Comparison of ENCODE assay signal across 1 cellular context in the genomic region with DNA sequence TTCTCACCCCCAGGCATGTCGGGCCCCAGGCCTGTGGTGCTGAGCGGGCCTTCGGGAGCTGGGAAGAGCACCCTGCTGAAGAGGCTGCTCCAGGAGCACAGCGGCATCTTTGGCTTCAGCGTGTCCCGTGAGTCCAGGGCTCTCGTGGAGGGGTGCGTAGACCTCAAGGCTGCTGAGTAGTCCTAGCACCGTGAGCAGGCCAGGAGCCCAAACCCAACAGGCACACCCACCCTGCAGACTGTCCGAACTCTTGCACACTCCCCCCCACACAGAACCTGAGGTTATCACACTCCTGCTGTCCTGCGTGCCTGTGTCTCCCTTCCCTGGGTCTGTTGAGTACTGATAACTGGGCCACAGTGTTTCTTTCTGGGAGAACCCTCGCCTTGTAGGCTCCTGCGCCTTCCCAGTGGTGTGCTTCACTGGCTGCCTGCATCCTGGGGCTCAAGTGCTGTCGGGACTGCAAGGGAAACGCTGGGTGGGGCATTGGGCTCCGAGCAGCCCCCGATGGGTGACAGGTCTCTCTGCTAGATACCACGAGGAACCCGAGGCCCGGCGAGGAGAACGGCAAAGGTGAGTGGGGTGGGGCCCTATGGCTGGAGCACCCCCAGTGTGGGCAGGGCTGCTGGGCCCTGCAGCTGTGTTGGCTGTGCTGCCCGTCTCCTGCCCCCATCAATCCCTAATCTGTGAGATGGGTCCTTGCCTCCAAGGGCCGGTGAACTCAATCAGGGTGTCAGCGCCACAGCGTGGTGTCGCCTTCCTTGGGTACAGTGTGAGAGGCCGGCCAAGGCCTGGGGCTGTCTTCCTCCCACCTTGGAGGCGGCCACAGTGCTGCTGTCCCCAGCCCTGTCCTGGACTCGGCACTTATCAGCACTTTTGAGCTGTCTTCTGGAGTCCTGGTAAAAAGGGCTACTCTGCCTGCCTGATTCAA.
TF ChIP-seq lines count a peak whose summit lies in the region.

No MANE protein-coding gene starts in this region.

TF ChIP-seq in K562, 482 proteins besides CTCF, POLR2A, EP300 and RAD21 (continues in another document):
- peak; percentile 39; the same call in 1 of the 2 replicates for TF ChIP-seq NCOA1 (IDR thresholded peaks at IDR 0.05; ENCODE audit: low read depth)
- TF ChIP-seq ZC3H11A (IDR thresholded peaks at IDR 0.05; ENCODE audit: low read depth, low read length): no peak
- peak; percentile 95 for TF ChIP-seq POLR2AphosphoS5 (IDR thresholded peaks at IDR 0.05; ENCODE audit: control insufficient read depth, insufficient read depth, low read depth, low read length)
- peak; percentile 76; the same call in 1 of the 2 replicates for TF ChIP-seq DMBX1 (CRISPR knock-in tag; IDR thresholded peaks at IDR 0.05; ENCODE audit: borderline replicate concordance)
- no peak for TF ChIP-seq MCM2 (IDR thresholded peaks at IDR 0.05; ENCODE audit: low read depth)
- TF ChIP-seq, protein P1, sequence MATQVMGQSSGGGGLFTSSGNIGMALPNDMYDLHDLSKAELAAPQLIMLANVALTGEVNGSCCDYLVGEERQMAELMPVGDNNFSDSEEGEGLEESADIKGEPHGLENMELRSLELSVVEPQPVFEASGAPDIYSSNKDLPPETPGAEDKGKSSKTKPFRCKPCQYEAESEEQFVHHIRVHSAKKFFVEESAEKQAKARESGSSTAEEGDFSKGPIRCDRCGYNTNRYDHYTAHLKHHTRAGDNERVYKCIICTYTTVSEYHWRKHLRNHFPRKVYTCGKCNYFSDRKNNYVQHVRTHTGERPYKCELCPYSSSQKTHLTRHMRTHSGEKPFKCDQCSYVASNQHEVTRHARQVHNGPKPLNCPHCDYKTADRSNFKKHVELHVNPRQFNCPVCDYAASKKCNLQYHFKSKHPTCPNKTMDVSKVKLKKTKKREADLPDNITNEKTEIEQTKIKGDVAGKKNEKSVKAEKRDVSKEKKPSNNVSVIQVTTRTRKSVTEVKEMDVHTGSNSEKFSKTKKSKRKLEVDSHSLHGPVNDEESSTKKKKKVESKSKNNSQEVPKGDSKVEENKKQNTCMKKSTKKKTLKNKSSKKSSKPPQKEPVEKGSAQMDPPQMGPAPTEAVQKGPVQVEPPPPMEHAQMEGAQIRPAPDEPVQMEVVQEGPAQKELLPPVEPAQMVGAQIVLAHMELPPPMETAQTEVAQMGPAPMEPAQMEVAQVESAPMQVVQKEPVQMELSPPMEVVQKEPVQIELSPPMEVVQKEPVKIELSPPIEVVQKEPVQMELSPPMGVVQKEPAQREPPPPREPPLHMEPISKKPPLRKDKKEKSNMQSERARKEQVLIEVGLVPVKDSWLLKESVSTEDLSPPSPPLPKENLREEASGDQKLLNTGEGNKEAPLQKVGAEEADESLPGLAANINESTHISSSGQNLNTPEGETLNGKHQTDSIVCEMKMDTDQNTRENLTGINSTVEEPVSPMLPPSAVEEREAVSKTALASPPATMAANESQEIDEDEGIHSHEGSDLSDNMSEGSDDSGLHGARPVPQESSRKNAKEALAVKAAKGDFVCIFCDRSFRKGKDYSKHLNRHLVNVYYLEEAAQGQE (CRISPR knock-in tag; IDR thresholded peaks at IDR 0.05; ENCODE audit: low read depth): no peak
- TF ChIP-seq, protein P2, sequence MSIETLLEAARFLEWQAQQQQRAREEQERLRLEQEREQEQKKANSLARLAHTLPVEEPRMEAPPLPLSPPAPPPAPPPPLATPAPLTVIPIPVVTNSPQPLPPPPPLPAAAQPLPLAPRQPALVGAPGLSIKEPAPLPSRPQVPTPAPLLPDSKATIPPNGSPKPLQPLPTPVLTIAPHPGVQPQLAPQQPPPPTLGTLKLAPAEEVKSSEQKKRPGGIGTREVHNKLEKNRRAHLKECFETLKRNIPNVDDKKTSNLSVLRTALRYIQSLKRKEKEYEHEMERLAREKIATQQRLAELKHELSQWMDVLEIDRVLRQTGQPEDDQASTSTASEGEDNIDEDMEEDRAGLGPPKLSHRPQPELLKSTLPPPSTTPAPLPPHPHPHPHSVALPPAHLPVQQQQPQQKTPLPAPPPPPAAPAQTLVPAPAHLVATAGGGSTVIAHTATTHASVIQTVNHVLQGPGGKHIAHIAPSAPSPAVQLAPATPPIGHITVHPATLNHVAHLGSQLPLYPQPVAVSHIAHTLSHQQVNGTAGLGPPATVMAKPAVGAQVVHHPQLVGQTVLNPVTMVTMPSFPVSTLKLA (conservative IDR thresholded peaks at IDR 0.05): peak in 1 of 2 experiments; percentile 88; a peak in 2 of 4 replicates
- TF ChIP-seq, protein P3, sequence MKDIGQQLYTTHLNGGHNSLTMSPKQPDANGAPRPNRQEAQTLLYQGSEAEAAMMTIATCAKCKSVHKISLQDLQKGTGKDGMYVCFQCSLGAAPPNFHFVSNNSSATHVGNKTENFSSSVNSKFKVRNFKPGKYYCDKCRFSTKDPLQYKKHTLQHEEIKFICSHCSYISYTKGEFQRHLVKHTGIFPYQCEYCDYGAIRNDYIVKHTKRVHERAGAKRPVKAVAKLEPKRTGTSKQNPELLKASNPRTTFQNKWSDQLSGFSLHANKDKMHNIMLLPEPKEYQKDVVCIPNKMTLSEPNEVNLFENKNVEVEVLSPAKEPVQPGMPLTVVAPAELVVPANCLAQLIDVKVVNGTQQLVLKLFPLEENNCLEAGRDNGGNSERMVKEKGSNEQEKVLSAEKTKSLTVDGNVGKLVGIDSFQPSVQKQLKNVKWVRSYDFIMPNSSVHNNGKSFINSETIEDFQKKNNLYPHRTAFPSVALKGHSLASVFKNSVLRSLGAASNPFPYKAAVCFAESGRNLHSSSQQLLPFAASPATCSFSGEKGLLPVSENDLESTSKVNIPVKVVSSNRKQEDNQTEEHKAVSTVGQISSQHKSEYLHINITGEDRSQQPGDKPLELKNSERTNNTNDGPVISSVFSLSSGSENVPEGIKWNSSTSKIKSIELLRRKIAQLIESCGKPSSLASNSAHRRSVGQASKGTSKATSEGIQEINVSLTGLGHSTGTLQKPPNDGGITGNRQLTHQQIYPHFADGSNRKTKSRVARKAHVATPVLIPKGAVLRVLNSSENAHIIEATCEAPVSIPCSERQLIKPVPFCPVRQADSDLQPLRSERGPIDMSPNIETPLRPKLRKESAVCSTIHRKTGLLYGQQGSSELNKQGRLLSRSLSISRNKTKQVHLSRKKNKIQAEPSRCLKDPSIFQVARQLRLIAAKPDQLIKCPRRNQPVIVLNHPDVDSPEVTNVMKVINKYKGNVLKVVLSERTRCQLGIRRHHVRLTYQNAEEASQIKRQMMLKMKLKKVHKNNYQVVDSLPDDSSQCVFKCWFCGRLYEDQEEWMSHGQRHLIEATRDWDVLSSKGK (CRISPR knock-in tag; IDR thresholded peaks at IDR 0.05): no peak
- TF ChIP-seq HDAC8 (tag; IDR thresholded peaks at IDR 0.05): no peak
- TF ChIP-seq ZNF121 (CRISPR knock-in tag; conservative IDR thresholded peaks at IDR 0.05): no peak
- peak; percentile 91 for TF ChIP-seq CTBP1 (IDR thresholded peaks at IDR 0.05; ENCODE audit: borderline replicate concordance)
- TF ChIP-seq HNRNPLL (IDR thresholded peaks at IDR 0.05; ENCODE audit: low read depth, low read length, poor library complexity, severe bottlenecking): peak; percentile 15
- no peak for TF ChIP-seq BMI1 (IDR thresholded peaks at IDR 0.05; ENCODE audit: low read length)
- TF ChIP-seq BRCA1 (IDR thresholded peaks at IDR 0.05): no peak
- no peak for TF ChIP-seq BRCA1 (CRISPR knock-in tag; IDR thresholded peaks at IDR 0.05)
- no peak for TF ChIP-seq POLR3G (IDR thresholded peaks at IDR 0.05; ENCODE audit: extremely low read depth, insufficient read length, insufficient replicate concordance)
- peak; percentile 49 for TF ChIP-seq RBFOX2 (IDR thresholded peaks at IDR 0.05; ENCODE audit: low read depth, low read length)
- no peak for TF ChIP-seq ZNF717 (CRISPR knock-in tag; IDR thresholded peaks at IDR 0.05)
- peak; percentile 64 for TF ChIP-seq TOE1 (IDR thresholded peaks at IDR 0.05; ENCODE audit: borderline replicate concordance)
- no peak for TF ChIP-seq TOE1 (CRISPR knock-in tag; IDR thresholded peaks at IDR 0.05; ENCODE audit: borderline replicate concordance, low read depth)
- TF ChIP-seq, protein P4, sequence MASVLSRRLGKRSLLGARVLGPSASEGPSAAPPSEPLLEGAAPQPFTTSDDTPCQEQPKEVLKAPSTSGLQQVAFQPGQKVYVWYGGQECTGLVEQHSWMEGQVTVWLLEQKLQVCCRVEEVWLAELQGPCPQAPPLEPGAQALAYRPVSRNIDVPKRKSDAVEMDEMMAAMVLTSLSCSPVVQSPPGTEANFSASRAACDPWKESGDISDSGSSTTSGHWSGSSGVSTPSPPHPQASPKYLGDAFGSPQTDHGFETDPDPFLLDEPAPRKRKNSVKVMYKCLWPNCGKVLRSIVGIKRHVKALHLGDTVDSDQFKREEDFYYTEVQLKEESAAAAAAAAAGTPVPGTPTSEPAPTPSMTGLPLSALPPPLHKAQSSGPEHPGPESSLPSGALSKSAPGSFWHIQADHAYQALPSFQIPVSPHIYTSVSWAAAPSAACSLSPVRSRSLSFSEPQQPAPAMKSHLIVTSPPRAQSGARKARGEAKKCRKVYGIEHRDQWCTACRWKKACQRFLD (CRISPR knock-in tag; IDR thresholded peaks at IDR 0.05): no peak
- TF ChIP-seq, protein P5, sequence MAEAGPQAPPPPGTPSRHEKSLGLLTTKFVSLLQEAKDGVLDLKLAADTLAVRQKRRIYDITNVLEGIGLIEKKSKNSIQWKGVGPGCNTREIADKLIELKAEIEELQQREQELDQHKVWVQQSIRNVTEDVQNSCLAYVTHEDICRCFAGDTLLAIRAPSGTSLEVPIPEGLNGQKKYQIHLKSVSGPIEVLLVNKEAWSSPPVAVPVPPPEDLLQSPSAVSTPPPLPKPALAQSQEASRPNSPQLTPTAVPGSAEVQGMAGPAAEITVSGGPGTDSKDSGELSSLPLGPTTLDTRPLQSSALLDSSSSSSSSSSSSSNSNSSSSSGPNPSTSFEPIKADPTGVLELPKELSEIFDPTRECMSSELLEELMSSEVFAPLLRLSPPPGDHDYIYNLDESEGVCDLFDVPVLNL (CRISPR knock-in tag; IDR thresholded peaks at IDR 0.05; ENCODE audit: low read depth): no peak
- no peak for TF ChIP-seq ZNF3 (CRISPR knock-in tag; IDR thresholded peaks at IDR 0.05)
- TF ChIP-seq HMGN3 (IDR thresholded peaks at IDR 0.05; ENCODE audit: borderline replicate concordance, extremely low read depth, insufficient read length, low read depth, low read length): peak; percentile 95
- no peak for TF ChIP-seq ZNF184 (CRISPR knock-in tag; IDR thresholded peaks at IDR 0.05)
- peak; percentile 83; the same call in 1 of the 2 replicates for TF ChIP-seq RUNX1 (IDR thresholded peaks at IDR 0.05; ENCODE audit: low read depth)
- TF ChIP-seq ZNF165 (CRISPR knock-in tag; IDR thresholded peaks at IDR 0.05; ENCODE audit: borderline replicate concordance): no peak
- peak; percentile 85 for TF ChIP-seq TARDBP (IDR thresholded peaks at IDR 0.05)
- TF ChIP-seq, protein P6, sequence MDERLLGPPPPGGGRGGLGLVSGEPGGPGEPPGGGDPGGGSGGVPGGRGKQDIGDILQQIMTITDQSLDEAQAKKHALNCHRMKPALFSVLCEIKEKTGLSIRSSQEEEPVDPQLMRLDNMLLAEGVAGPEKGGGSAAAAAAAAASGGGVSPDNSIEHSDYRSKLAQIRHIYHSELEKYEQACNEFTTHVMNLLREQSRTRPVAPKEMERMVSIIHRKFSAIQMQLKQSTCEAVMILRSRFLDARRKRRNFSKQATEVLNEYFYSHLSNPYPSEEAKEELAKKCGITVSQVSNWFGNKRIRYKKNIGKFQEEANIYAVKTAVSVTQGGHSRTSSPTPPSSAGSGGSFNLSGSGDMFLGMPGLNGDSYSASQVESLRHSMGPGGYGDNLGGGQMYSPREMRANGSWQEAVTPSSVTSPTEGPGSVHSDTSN (CRISPR knock-in tag; IDR thresholded peaks at IDR 0.05; ENCODE audit: low read depth): no peak
- TF ChIP-seq, protein P6 (tag; conservative IDR thresholded peaks at IDR 0.05; ENCODE audit: low read depth): no peak
- no peak; the same call in 1 of the 2 replicates for TF ChIP-seq SMARCA5 (IDR thresholded peaks at IDR 0.05)
- TF ChIP-seq, protein P7, sequence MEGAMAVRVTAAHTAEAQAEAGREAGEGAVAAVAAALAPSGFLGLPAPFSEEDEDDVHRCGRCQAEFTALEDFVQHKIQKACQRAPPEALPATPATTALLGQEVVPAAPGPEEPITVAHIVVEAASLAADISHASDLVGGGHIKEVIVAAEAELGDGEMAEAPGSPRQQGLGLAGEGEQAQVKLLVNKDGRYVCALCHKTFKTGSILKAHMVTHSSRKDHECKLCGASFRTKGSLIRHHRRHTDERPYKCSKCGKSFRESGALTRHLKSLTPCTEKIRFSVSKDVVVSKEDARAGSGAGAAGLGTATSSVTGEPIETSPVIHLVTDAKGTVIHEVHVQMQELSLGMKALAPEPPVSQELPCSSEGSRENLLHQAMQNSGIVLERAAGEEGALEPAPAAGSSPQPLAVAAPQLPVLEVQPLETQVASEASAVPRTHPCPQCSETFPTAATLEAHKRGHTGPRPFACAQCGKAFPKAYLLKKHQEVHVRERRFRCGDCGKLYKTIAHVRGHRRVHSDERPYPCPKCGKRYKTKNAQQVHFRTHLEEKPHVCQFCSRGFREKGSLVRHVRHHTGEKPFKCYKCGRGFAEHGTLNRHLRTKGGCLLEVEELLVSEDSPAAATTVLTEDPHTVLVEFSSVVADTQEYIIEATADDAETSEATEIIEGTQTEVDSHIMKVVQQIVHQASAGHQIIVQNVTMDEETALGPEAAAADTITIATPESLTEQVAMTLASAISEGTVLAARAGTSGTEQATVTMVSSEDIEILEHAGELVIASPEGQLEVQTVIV (CRISPR knock-in tag; IDR thresholded peaks at IDR 0.05; ENCODE audit: borderline replicate concordance): no peak
- TF ChIP-seq, protein P8, sequence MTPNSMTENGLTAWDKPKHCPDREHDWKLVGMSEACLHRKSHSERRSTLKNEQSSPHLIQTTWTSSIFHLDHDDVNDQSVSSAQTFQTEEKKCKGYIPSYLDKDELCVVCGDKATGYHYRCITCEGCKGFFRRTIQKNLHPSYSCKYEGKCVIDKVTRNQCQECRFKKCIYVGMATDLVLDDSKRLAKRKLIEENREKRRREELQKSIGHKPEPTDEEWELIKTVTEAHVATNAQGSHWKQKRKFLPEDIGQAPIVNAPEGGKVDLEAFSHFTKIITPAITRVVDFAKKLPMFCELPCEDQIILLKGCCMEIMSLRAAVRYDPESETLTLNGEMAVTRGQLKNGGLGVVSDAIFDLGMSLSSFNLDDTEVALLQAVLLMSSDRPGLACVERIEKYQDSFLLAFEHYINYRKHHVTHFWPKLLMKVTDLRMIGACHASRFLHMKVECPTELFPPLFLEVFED (CRISPR knock-in tag; conservative IDR thresholded peaks at IDR 0.05): no peak
- TF ChIP-seq EZH2 (IDR thresholded peaks at IDR 0.05; ENCODE audit: borderline replicate concordance, low read depth, low read length): no peak
- TF ChIP-seq, protein P9, sequence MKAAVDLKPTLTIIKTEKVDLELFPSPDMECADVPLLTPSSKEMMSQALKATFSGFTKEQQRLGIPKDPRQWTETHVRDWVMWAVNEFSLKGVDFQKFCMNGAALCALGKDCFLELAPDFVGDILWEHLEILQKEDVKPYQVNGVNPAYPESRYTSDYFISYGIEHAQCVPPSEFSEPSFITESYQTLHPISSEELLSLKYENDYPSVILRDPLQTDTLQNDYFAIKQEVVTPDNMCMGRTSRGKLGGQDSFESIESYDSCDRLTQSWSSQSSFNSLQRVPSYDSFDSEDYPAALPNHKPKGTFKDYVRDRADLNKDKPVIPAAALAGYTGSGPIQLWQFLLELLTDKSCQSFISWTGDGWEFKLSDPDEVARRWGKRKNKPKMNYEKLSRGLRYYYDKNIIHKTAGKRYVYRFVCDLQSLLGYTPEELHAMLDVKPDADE (conservative IDR thresholded peaks at IDR 0.05; ENCODE audit: control insufficient read depth, low read depth, low read length): no peak
- no peak for TF ChIP-seq TAF7 (tag; IDR thresholded peaks at IDR 0.05)
